Comparison of ENCODE assay signal across 8 cellular contexts in the genomic region with DNA sequence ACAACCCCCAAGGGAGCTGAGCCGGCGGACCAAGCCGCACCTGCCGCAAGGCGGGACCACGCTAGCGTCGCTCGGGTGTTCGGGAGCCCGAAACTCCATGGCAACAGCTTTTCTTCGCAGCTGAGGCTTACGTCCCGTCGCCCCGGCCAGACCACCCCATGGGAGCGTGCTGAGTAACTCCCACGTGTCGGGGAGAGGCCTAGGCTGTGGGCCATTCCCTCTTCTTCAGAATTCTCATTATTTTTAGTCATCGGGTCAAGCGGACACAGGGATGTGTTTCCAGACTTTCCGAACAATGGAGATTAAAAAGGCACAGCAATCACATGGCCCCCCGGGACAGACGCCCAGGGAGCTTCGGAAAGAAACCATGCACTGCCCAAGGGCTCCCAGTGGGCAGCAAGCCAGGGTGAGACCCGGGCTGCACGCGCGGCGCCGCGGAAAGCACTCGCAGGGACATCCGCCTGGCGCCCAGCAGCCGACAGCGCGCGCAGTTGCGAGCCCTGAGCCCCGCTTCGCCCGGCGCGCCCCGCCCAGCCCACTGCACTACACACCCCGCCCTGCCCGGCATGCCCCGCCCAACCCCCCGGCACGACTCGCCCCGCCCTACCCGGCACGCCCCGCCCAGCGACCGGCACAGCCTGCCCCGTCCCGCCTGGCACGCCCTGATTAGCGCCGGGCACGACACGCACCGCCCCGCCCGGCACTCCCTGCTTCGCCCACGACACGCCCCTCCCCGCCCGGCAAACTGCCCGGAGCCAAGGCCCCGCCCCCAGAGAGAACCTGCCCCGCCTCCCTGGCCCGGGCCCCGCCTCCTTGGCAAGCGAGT. TPM values are rescaled to one million over a fixed set of nuclear protein-coding genes. Genes with fewer than 3 reads are reported as not detected.
DNase-seq lines count a peak whose midpoint lies in the region; ATAC-seq and TF ChIP-seq lines count a peak whose summit lies in the region.

No MANE protein-coding gene starts in this region.

- H3K27ac ChIP-seq in CD4-positive, alpha-beta T cell (ENCODE audit: low read depth, low read length), result peak overlapping the region; percentile 35
- H3K27ac ChIP-seq in lung (ENCODE audit: low read depth in 1 of 2, low read length in 1 of 2), result peak overlapping the region in 1 of 2 donors; percentile 81

- H3K4me1 Mint-ChIP-seq in CD4-positive, alpha-beta T cell (ENCODE audit: low read depth), result peaks cover 11% of the 10 kb centered on the region
- H3K4me1 Mint-ChIP-seq in activated CD4-positive, alpha-beta memory T cell treated with anti-CD3 and anti-CD28 coated beads for 36 hours (ENCODE audit: low read depth), result peaks cover 3% of the 10 kb centered on the region

- H3K4me3 Mint-ChIP-seq in CD4-positive, alpha-beta T cell, result peak overlapping the region; percentile 91
- peak overlapping the region; percentile 89 for H3K4me3 Mint-ChIP-seq in activated CD4-positive, alpha-beta memory T cell treated with anti-CD3 and anti-CD28 coated beads for 36 hours

- peak; percentile 93 for ATAC-seq in CD4-positive, alpha-beta T cell (ENCODE audit: poor library complexity)
- peak; percentile 83 for ATAC-seq in GM19438 (IDR thresholded peaks at IDR 0.05; ENCODE audit: low read depth, unreplicated experiment)
- ATAC-seq in HG03571 (IDR thresholded peaks at IDR 0.05; ENCODE audit: unreplicated experiment), result peak; percentile 85
- peak; percentile 99 for ATAC-seq in lung (ENCODE audit: insufficient read depth, low FRiP score)

- CTCF ChIA-PET in CD4-positive, alpha-beta T cell (lab: Charles Lee), result no interaction called here
- CTCF ChIA-PET in activated CD4-positive, alpha-beta memory T cell treated with anti-CD3 and anti-CD28 coated beads for 36 hours (lab: Charles Lee), result interaction anchor here (1.2 kb wide), 1 partner anchor 21 kb away, joined by 3 read pairs; no protein-coding TSS in a partner anchor

- TF ChIP-seq CTCF in CD4-positive, alpha-beta T cell (IDR thresholded peaks at IDR 0.05), result no peak
- TF ChIP-seq CTCF in lung (IDR thresholded peaks at IDR 0.05; ENCODE audit: control extremely low read depth, extremely low read depth), result no peak

- WGBS in lung, 2 donors, result 1% methylated on average over 62 to 79 of the region's 79 CpGs

- H3K36me3 Mint-ChIP-seq in CD4-positive, alpha-beta T cell (ENCODE audit: low read depth), result no peaks in the 10 kb centered on the region
- peaks cover under 1% of the 10 kb centered on the region for H3K36me3 Mint-ChIP-seq in activated CD4-positive, alpha-beta memory T cell treated with anti-CD3 and anti-CD28 coated beads for 36 hours

- peaks cover 0 to 1% of the 10 kb centered on the region in 2 donors for H3K36me3 ChIP-seq in lung (ENCODE audit: control insufficient read depth in 2 of 2, insufficient read depth in 2 of 2, low read length in 2 of 2)

- peak overlapping the region; percentile 86 for H3K4me3 ChIP-seq in lung

- no peaks in the 10 kb centered on the region for H3K27me3 Mint-ChIP-seq in CD4-positive, alpha-beta T cell
- no peaks in the 10 kb centered on the region for H3K27me3 Mint-ChIP-seq in activated CD4-positive, alpha-beta memory T cell treated with anti-CD3 and anti-CD28 coated beads for 36 hours

- H3K9me3 Mint-ChIP-seq in CD4-positive, alpha-beta T cell, result no peaks in the 10 kb centered on the region
- H3K9me3 Mint-ChIP-seq in activated CD4-positive, alpha-beta memory T cell treated with anti-CD3 and anti-CD28 coated beads for 36 hours, result no peaks in the 10 kb centered on the region

- H3K27ac Mint-ChIP-seq in CD4-positive, alpha-beta T cell, result peak overlapping the region; percentile 66
- peak overlapping the region; percentile 64 for H3K27ac Mint-ChIP-seq in activated CD4-positive, alpha-beta memory T cell treated with anti-CD3 and anti-CD28 coated beads for 36 hours

- DNase-seq in CD4-positive, alpha-beta T cell, result peak; percentile 97 to 100 (median 100)
- DNase-seq in NCI-H774 (lab: John Stamatoyannopoulos, UW) (peak; percentile 95), ecto neural progenitor cell (ENCODE audit: low spot score) (peak; percentile 99), lung (ENCODE audit: low spot score) (peak; percentile 98)
- peak; percentile 99 for DNase-seq in activated CD4-positive, alpha-beta memory T cell treated with anti-CD3 and anti-CD28 coated beads for 36 hours
- peak; percentile 98 to 100 (median 99) for DNase-seq in stimulated activated CD4-positive, alpha-beta T cell treated with anti-CD3 and anti-CD28 coated beads, TNF-alpha, amount 100 ng/mL, for 24 hours (ENCODE audit: low read depth in 3 of 3)

- peaks cover 0 to 3% of the 10 kb centered on the region in 2 donors for H3K4me1 ChIP-seq in lung (ENCODE audit: control insufficient read depth in 2 of 2, insufficient read depth in 2 of 2, low read length in 2 of 2)

- no peaks in the 10 kb centered on the region for H3K9me3 ChIP-seq in CD4-positive, alpha-beta T cell (ENCODE audit: control insufficient read depth, low read length)
- no peaks in the 10 kb centered on the region for H3K9me3 ChIP-seq in lung (ENCODE audit: control insufficient read depth in 2 of 2, insufficient read depth in 1 of 2, low read length in 1 of 2)

- intact Hi-C loops in CD4-positive, alpha-beta T cell (cut with DNase I, micrococcal nuclease), result loop anchor here (1.0 to 2.0 kb wide), 2 partner anchors 28 to 111 kb away; partner anchors contain the start of genes ATG2B (in 2 of the 2), GSKIP (in 2 of the 2) and PAPOLA (in 1 of the 2)
- intact Hi-C loops in activated CD4-positive, alpha-beta memory T cell treated with anti-CD3 and anti-CD28 coated beads for 36 hours (cut with micrococcal nuclease), result loop anchor here (1.0 kb wide), 1 partner anchor 28 kb away; the partner anchor contains the start of genes ATG2B and GSKIP

- H3K27me3 ChIP-seq in CD4-positive, alpha-beta T cell (ENCODE audit: control insufficient read depth, insufficient read depth, low read length), result no peaks in the 10 kb centered on the region
- H3K27me3 ChIP-seq in lung (ENCODE audit: control insufficient read depth, insufficient read depth), result no peaks in the 10 kb centered on the region

- POLR2A ChIA-PET in CD4-positive, alpha-beta T cell (lab: Charles Lee), result interaction anchor here (0.9 to 1.6 kb wide), 3 partner anchors 26 to 28 kb away, joined by 3 to 13 read pairs (median 4); partner anchors contain the start of genes ATG2B and GSKIP
- POLR2A ChIA-PET in activated CD4-positive, alpha-beta memory T cell treated with anti-CD3 and anti-CD28 coated beads for 36 hours (lab: Charles Lee), result interaction anchor here (0.8 to 1.0 kb wide), 2 partner anchors 11 to 406 kb away, joined by 3 to 5 read pairs; partner anchors contain the start of gene VRK1

RNA-seq across cellular contexts. Expression of gene AK7, which starts 0.4 kb away (rescaled TPM):
- not detected for total RNA-seq in CD4-positive, alpha-beta T cell
- 1 to 10 TPM; 2.1 TPM for total RNA-seq in activated CD4-positive, alpha-beta memory T cell treated with anti-CD3 and anti-CD28 coated beads for 36 hours
- total RNA-seq in lung, result 10 to 100 TPM; 14.8 to 21.4 TPM
- 1 to 10 TPM; 5.2 to 6.8 TPM for polyA plus RNA-seq in lung

RNA-seq across cellular contexts. Expression of gene GSKIP, which starts 28.2 kb away (rescaled TPM):
- 10 to 100 TPM; 10.3 to 11.9 TPM for total RNA-seq in CD4-positive, alpha-beta T cell
- 10 to 100 TPM; 22.8 to 29.7 TPM for total RNA-seq in activated CD4-positive, alpha-beta memory T cell treated with anti-CD3 and anti-CD28 coated beads for 36 hours
- total RNA-seq in lung, result 10 to 100 TPM; 14.8 to 20.6 TPM
- 10 to 100 TPM in 1 of 2 donors, 1 to 10 TPM in 1; 8.2 to 15.2 TPM for polyA plus RNA-seq in lung

RNA-seq across cellular contexts. Expression of gene ATG2B, which starts 28.4 kb away (rescaled TPM):
- 10 to 100 TPM; 20.1 to 20.2 TPM for total RNA-seq in CD4-positive, alpha-beta T cell
- total RNA-seq in activated CD4-positive, alpha-beta memory T cell treated with anti-CD3 and anti-CD28 coated beads for 36 hours, result 10 to 100 TPM; 12.0 to 12.8 TPM
- total RNA-seq in lung, result 10 to 100 TPM; 21.7 to 64.3 TPM
- 1 to 10 TPM; 3.6 to 4.8 TPM for polyA plus RNA-seq in lung

Comparison
In these comparisons a context has a peak if more than half of its experiments do, and no peak if none do; other contexts are left out.
1. RNA of gene AK7, which starts 0.4 kb away (total RNA-seq): 14.8 to 21.4 TPM in lung; 2.1 TPM in activated CD4-positive, alpha-beta memory T cell treated with anti-CD3 and anti-CD28 coated beads for 36 hours and not detected in CD4-positive, alpha-beta T cell; every median in the first group is over 4 times any median in the second.
2. Peak in every context shown above with its lines, with median percentiles within 50 percentile points of each other: ATAC-seq and DNase-seq.